Comparison of ENCODE assay signal across 28 cellular contexts in the genomic region with DNA sequence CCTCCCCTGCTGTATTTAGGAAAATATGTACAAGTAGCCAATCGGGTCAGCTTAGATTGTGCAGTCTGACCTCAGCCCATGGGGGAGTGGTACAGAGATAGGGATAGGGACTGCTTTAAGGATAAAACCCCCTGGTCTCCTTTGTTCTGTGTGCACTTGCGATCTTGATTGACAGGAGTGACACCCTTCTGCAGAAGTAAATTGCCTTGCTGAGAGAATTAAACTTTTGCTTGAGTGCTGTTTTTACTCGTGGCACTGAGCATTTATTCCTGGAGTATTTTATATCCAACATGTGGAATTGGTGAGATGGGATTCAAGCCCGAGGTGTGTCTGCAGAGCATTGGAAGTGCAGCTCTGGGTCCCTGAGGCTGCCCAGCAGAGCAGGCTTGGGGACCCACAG.
"Had no signal": no experiment of that assay in that cellular context is flagged by ENCODE, and none has a peak within 500 bp of the region (broad histone marks: within the 10 kb centered on the region; RNA-seq: fewer than 3 reads in every experiment).

No MANE protein-coding gene starts in this region.

- H3K4me3 ChIP-seq: pancreas, psoas muscle, right lobe of liver, sigmoid colon, suprapubic skin, testis, tibial artery, transverse colon, upper lobe of right lung, uterus had no signal

- H3K36me3 Mint-ChIP-seq: natural killer cell; stimulated activated memory B cell treated with anti-CD40 and anti-IgM and Interleukin-4, amounts not matched to agents 10 μg/mL and 1 μg/mL and 100 μg/mL, for 72 hours; type B pancreatic cell had no signal

- ATAC-seq: naive thymus-derived CD4-positive, alpha-beta T cell; natural killer cell; pancreas; psoas muscle; right cardiac atrium; right lobe of liver; stimulated activated memory B cell treated with anti-CD40 and anti-IgM and Interleukin-4, amounts not matched to agents 10 μg/mL and 1 μg/mL and 100 μg/mL, for 72 hours; stimulated activated naive CD8-positive, alpha-beta T cell treated with anti-CD3 and anti-CD28 coated beads, Interleukin-15, amount 100 ng/mL, for 72 hours; stimulated activated naive CD8-positive, alpha-beta T cell treated with anti-CD3 and anti-CD28 coated beads, Interleukin-15, Interleukin-2, amounts not matched to agents 100 U/mL and 50 U/mL, for 24 hours; upper lobe of right lung had no signal

- H3K36me3 ChIP-seq: neutrophil, pancreas, right lobe of liver, sigmoid colon, suprapubic skin, tibial artery, transverse colon, upper lobe of right lung, uterus had no signal

- H3K4me3 Mint-ChIP-seq: naive thymus-derived CD4-positive, alpha-beta T cell; natural killer cell; nephron; stimulated activated memory B cell treated with anti-CD40 and anti-IgM and Interleukin-4, amounts not matched to agents 10 μg/mL and 1 μg/mL and 100 μg/mL, for 72 hours; stimulated activated naive CD8-positive, alpha-beta T cell treated with anti-CD3 and anti-CD28 coated beads, Interleukin-15, amount 100 ng/mL, for 72 hours; type B pancreatic cell had no signal

- H3K27me3 Mint-ChIP-seq: stimulated activated memory B cell treated with anti-CD40 and anti-IgM and Interleukin-4, amounts not matched to agents 10 μg/mL and 1 μg/mL and 100 μg/mL, for 72 hours had no signal

- H3K4me1 ChIP-seq: psoas muscle, upper lobe of right lung had no signal

- DNase-seq: naive thymus-derived CD4-positive, alpha-beta T cell; natural killer cell; nucleus accumbens; pancreas; psoas muscle; right cardiac atrium; right lobe of liver; sigmoid colon; small intestine; stimulated activated CD4-positive, alpha-beta T cell treated with anti-CD3 and anti-CD28 coated beads, Interleukin-12 subunit alpha, Interleukin-12 subunit beta, amount 100 ng/mL, for 4 hours; stimulated activated CD4-positive, alpha-beta T cell treated with anti-CD3 and anti-CD28 coated beads, Interleukin-1b, Interleukin-23, amount 100 ng/mL, for 48 hours; stimulated activated CD4-positive, alpha-beta T cell treated with anti-CD3 and anti-CD28 coated beads, Interleukin-4, amount 100 ng/mL, for 1 hour; stimulated activated CD4-positive, alpha-beta T cell treated with anti-CD3 and anti-CD28 coated beads, Interleukin-4, amount 100 ng/mL, for 4 hours; stimulated activated CD8-positive, alpha-beta memory T cell treated with anti-CD3 and anti-CD28 coated beads, Interleukin-4, amount 100 ng/mL, for 48 hours; stimulated activated naive CD4-positive, alpha-beta T cell; stimulated activated naive CD8-positive, alpha-beta T cell treated with anti-CD3 and anti-CD28 coated beads, Interleukin-15, amount 100 ng/mL, for 72 hours; stimulated activated naive CD8-positive, alpha-beta T cell treated with anti-CD3 and anti-CD28 coated beads, Interleukin-15, Interleukin-2, amounts not matched to agents 100 U/mL and 50 U/mL, for 24 hours; substantia nigra; testis; tibial artery; transverse colon; upper lobe of right lung; uterus had no signal

- H3K9me3 Mint-ChIP-seq: natural killer cell, type B pancreatic cell had no signal

- H3K9me3 ChIP-seq: neutrophil, pancreas, psoas muscle, right lobe of liver, testis, tibial artery, transverse colon, upper lobe of right lung, uterus had no signal

- H3K27ac Mint-ChIP-seq: naive thymus-derived CD4-positive, alpha-beta T cell; natural killer cell; nephron; stimulated activated memory B cell treated with anti-CD40 and anti-IgM and Interleukin-4, amounts not matched to agents 10 μg/mL and 1 μg/mL and 100 μg/mL, for 72 hours; type B pancreatic cell had no signal

- H3K27ac ChIP-seq: neutrophil, pancreas, psoas muscle, right lobe of liver, sigmoid colon, suprapubic skin, testis, tibial artery, transverse colon, upper lobe of right lung, uterus had no signal

- H3K27me3 ChIP-seq: pancreas, right lobe of liver, sigmoid colon, testis, upper lobe of right lung, uterus had no signal
